In genomic region chr14:103333754-103334643, GRCh38 we compare ENCODE assay signal across 1 cellular context.
TF ChIP-seq lines count a peak whose summit lies in the region.

Gene EIF5, plus strand, starts transcription at chr14:103334237. Its CDS starts 1,624 bp downstream, at chr14:103335861.

TF ChIP-seq in HepG2, 621 proteins besides CTCF, POLR2A, EP300 and RAD21 (continued from another document and continues in another):
- peak; percentile 33 for TF ChIP-seq THAP8 (CRISPR knock-in tag; IDR thresholded peaks at IDR 0.05; ENCODE audit: borderline replicate concordance)
- peak; percentile 75 for TF ChIP-seq BORCS8-MEF2B (CRISPR knock-in tag; IDR thresholded peaks at IDR 0.05)
- no peak for TF ChIP-seq ATF1 (CRISPR knock-in tag; IDR thresholded peaks at IDR 0.05)
- TF ChIP-seq MXD4 (CRISPR knock-in tag; IDR thresholded peaks at IDR 0.05) = no peak; the same call in 1 of the 2 replicates
- 0 out of 2 replicates have a peak, but pooled peaks have one; percentile 33 for TF ChIP-seq ZNF101 (CRISPR knock-in tag; IDR thresholded peaks at IDR 0.05; ENCODE audit: borderline replicate concordance, low read depth)
- no peak for TF ChIP-seq MLLT10 (CRISPR knock-in tag; IDR thresholded peaks at IDR 0.05)
- TF ChIP-seq KMT2B (CRISPR knock-in tag; IDR thresholded peaks at IDR 0.05) = peak; percentile 76; the same call in 1 of the 2 replicates
- TF ChIP-seq CREM (IDR thresholded peaks at IDR 0.05) = peak; percentile 70
- TF ChIP-seq CREM (CRISPR knock-in tag; IDR thresholded peaks at IDR 0.05) = no peak
- TF ChIP-seq ZBTB26 (CRISPR knock-in tag; IDR thresholded peaks at IDR 0.05; ENCODE audit: borderline replicate concordance) = no peak
- no peak for TF ChIP-seq MEIS2 (CRISPR knock-in tag; IDR thresholded peaks at IDR 0.05)
- peak in 1 of 2 experiments; percentile 76; a peak in 1 of 4 replicates for TF ChIP-seq KLF16 (CRISPR knock-in tag; IDR thresholded peaks at IDR 0.05)
- TF ChIP-seq ZNF280D (CRISPR knock-in tag; IDR thresholded peaks at IDR 0.05) = no peak
- TF ChIP-seq HDAC2 (CRISPR knock-in tag; IDR thresholded peaks at IDR 0.05) = peak; percentile 29; the same call in 1 of the 2 replicates
- TF ChIP-seq JARID2 (CRISPR knock-in tag; IDR thresholded peaks at IDR 0.05; ENCODE audit: insufficient replicate concordance) = no peak
- TF ChIP-seq GRHL1 (CRISPR knock-in tag; conservative IDR thresholded peaks at IDR 0.05) = no peak
- TF ChIP-seq E2F5 (CRISPR knock-in tag; conservative IDR thresholded peaks at IDR 0.05) = no peak
- peak; percentile 94 for TF ChIP-seq BRD4 (CRISPR knock-in tag; IDR thresholded peaks at IDR 0.05)
- peak; percentile 85 for TF ChIP-seq SALL1 (CRISPR knock-in tag; IDR thresholded peaks at IDR 0.05)
- 0 out of 2 replicates have a peak, but pooled peaks have one; percentile 10 for TF ChIP-seq TERF1 (CRISPR knock-in tag; IDR thresholded peaks at IDR 0.05)
- no peak for TF ChIP-seq RBAK (CRISPR knock-in tag; IDR thresholded peaks at IDR 0.05)
- TF ChIP-seq THAP7 (CRISPR knock-in tag; IDR thresholded peaks at IDR 0.05) = no peak
- peak; percentile 78; the same call in 1 of the 2 replicates for TF ChIP-seq EED (CRISPR knock-in tag; IDR thresholded peaks at IDR 0.05)
- TF ChIP-seq FOXA1 (IDR thresholded peaks at IDR 0.05) = no peak
- 0 out of 2 replicates have a peak, but pooled peaks have one; percentile 20 for TF ChIP-seq FOXA1 (CRISPR knock-in tag; IDR thresholded peaks at IDR 0.05)
- peak; percentile 32; the same call in 1 of the 2 replicates for TF ChIP-seq ARNTL (CRISPR knock-in tag; IDR thresholded peaks at IDR 0.05)
- no peak for TF ChIP-seq HOXD1 (CRISPR knock-in tag; IDR thresholded peaks at IDR 0.05)
- no peak for TF ChIP-seq CEBPZ (IDR thresholded peaks at IDR 0.05; ENCODE audit: low read length)
- no peak for TF ChIP-seq SMC3 (IDR thresholded peaks at IDR 0.05; ENCODE audit: low read length)
- no peak for TF ChIP-seq NR0B2 (CRISPR knock-in tag; IDR thresholded peaks at IDR 0.05)
- TF ChIP-seq KLF13 (CRISPR knock-in tag; IDR thresholded peaks at IDR 0.05) = 0 out of 2 replicates have a peak, but pooled peaks have one; percentile 44
- TF ChIP-seq SCMH1 (CRISPR knock-in tag; IDR thresholded peaks at IDR 0.05; ENCODE audit: borderline replicate concordance) = no peak
- TF ChIP-seq RCOR2 (CRISPR knock-in tag; IDR thresholded peaks at IDR 0.05) = no peak
- no peak; the same call in none of the 2 replicates for TF ChIP-seq ZMYM4 (CRISPR knock-in tag; IDR thresholded peaks at IDR 0.05)
- no peak for TF ChIP-seq MNT (IDR thresholded peaks at IDR 0.05)
- TF ChIP-seq EZH2 (conservative IDR thresholded peaks at IDR 0.05; ENCODE audit: low read depth, low read length) = no peak
- TF ChIP-seq RFX5 (IDR thresholded peaks at IDR 0.05; ENCODE audit: low read depth, low read length) = peak; percentile 37; the same call in 1 of the 2 replicates
- no peak for TF ChIP-seq ZNF672 (CRISPR knock-in tag; IDR thresholded peaks at IDR 0.05)
- no peak for TF ChIP-seq PHF5A (CRISPR knock-in tag; IDR thresholded peaks at IDR 0.05; ENCODE audit: low read depth, unreplicated experiment)
- TF ChIP-seq SP4 (CRISPR knock-in tag; IDR thresholded peaks at IDR 0.05) = peak; percentile 98
- no peak for TF ChIP-seq IRX3 (CRISPR knock-in tag; IDR thresholded peaks at IDR 0.05; ENCODE audit: borderline replicate concordance, low read depth)
- TF ChIP-seq NONO (IDR thresholded peaks at IDR 0.05) = no peak
- peak; percentile 21 for TF ChIP-seq NONO (CRISPR knock-in tag; conservative IDR thresholded peaks at IDR 0.05)
- peak; percentile 77 for TF ChIP-seq ELF3 (CRISPR knock-in tag; IDR thresholded peaks at IDR 0.05)
- TF ChIP-seq SMARCC2 (IDR thresholded peaks at IDR 0.05) = no peak
- no peak; the same call in 1 of the 2 replicates for TF ChIP-seq PAF1 (CRISPR knock-in tag; IDR thresholded peaks at IDR 0.05)
- TF ChIP-seq PITX1 (CRISPR knock-in tag; IDR thresholded peaks at IDR 0.05) = no peak
- TF ChIP-seq WIZ (CRISPR knock-in tag; IDR thresholded peaks at IDR 0.05) = no peak
- peak; percentile 92 for TF ChIP-seq THAP11 (CRISPR knock-in tag; IDR thresholded peaks at IDR 0.05)
- no peak for TF ChIP-seq RNF219 (CRISPR knock-in tag; IDR thresholded peaks at IDR 0.05)
- no peak; the same call in 1 of the 2 replicates for TF ChIP-seq AKAP8 (CRISPR knock-in tag; IDR thresholded peaks at IDR 0.05)
- TF ChIP-seq ZSCAN20 (CRISPR knock-in tag; IDR thresholded peaks at IDR 0.05; ENCODE audit: borderline replicate concordance) = peak; percentile 73
